Comparison of ENCODE assay signal across 25 cellular contexts in genomic region chr1:182709855-182710254, GRCh38. TPM values are rescaled to one million over a fixed set of nuclear protein-coding genes. Genes with fewer than 3 reads are reported as not detected.
"Had no signal": no experiment of that assay in that cellular context is flagged by ENCODE, and none has a peak within 500 bp of the region (broad histone marks: within the 10 kb centered on the region; RNA-seq: fewer than 3 reads in every experiment).

No MANE protein-coding gene starts in this region.

- H3K27me3 Mint-ChIP-seq: memory B cell, progenitor cell of endocrine pancreas had no signal

- H3K4me1 Mint-ChIP-seq: immature natural killer cell, memory B cell, mesothelial cell of epicardium, natural killer cell, neural crest cell had no signal

- H3K36me3 ChIP-seq: left lung, lower lobe of right lung, pancreas, tibial nerve had no signal

- H3K27ac Mint-ChIP-seq: endodermal cell, immature natural killer cell, memory B cell, mesothelial cell of epicardium, natural killer cell, progenitor cell of endocrine pancreas had no signal

- H3K9me3 Mint-ChIP-seq: endodermal cell, immature natural killer cell, memory B cell, mesothelial cell of epicardium, natural killer cell, neural crest cell had no signal

- H3K4me3 ChIP-seq: coronary artery, left lung, lower lobe of right lung, pancreas, testis, tibial nerve had no signal

- H3K36me3 Mint-ChIP-seq: immature natural killer cell, memory B cell, mesothelial cell of epicardium, natural killer cell had no signal

- H3K4me1 ChIP-seq: foreskin keratinocyte, left lung, lower lobe of right lung, pancreas, testis had no signal

- H3K27ac ChIP-seq: coronary artery, foreskin keratinocyte, left lung, lower lobe of right lung, pancreas, testis, tibial nerve had no signal

- ATAC-seq: foreskin keratinocyte, left lung, lower lobe of right lung, natural killer cell, pancreas, right cardiac atrium had no signal

- DNase-seq: effector CD4-positive, alpha-beta T cell; endodermal cell; erythroblast; foreskin keratinocyte; immature natural killer cell; left lung; lower lobe of right lung; natural killer cell; pancreas; right cardiac atrium; small intestine; stimulated activated CD4-positive, alpha-beta T cell treated with anti-CD3 and anti-CD28 coated beads, Interleukin-12 subunit alpha, Interleukin-12 subunit beta, amount 100 ng/mL, for 4 hours; stimulated activated naive CD4-positive, alpha-beta T cell treated with Interleukin-2 at 50 U/mL for 16 hours; testis had no signal

- H3K27me3 ChIP-seq: left lung, pancreas, testis, tibial nerve had no signal

- H3K9me3 ChIP-seq: left lung, lower lobe of right lung, pancreas, testis, tibial nerve had no signal

- H3K4me3 Mint-ChIP-seq: endodermal cell, immature natural killer cell, memory B cell, mesothelial cell of epicardium, natural killer cell, neural crest cell had no signal

RNA-seq across cellular contexts. Expression of gene RGS8, which starts 25.5 kb away (rescaled TPM):
- total RNA-seq: dermis microvascular lymphatic vessel endothelial cell, endothelial cell of umbilical vein, foreskin keratinocyte, lower lobe of right lung, mesothelial cell of epicardium, myocyte, natural killer cell, pancreas, subcutaneous adipose tissue, tibial nerve, ureter had no signal
